In genomic region chr1:232558974-232559373, GRCh38 we compare ENCODE assay signal across 25 cellular contexts.
DNase-seq lines count a peak whose midpoint lies in the region; ATAC-seq and TF ChIP-seq lines count a peak whose summit lies in the region.
"Had no signal": no experiment of that assay in that cellular context is flagged by ENCODE, and none has a peak within 500 bp of the region (broad histone marks: within the 10 kb centered on the region; RNA-seq: fewer than 3 reads in every experiment).

No MANE protein-coding gene starts in this region.

- DNase-seq in Daoy (ENCODE audit: low read depth): peak; percentile 16
- DNase-seq in KG1 (lab: John Stamatoyannopoulos, UW): peak; percentile 13
- DNase-seq in choroid plexus epithelial cell (ENCODE audit: low read depth): peak; percentile 30
- DNase-seq in mesothelial cell of epicardium (ENCODE audit: low spot score in 2 of 2, unreplicated experiment in 2 of 2): no peak
- DNase-seq in HFFc6: no peak
- DNase-seq in GM13976 (ENCODE audit: low spot score): no peak
- DNase-seq: activated naive CD4-positive, alpha-beta T cell; activated T-cell treated with anti-CD3 and anti-CD28 coated beads, Interleukin-2, amount 50 U/mL, for 24 hours; adrenal gland; foreskin fibroblast; GDM1; left lung; mucosa of descending colon; NCI-H1436; NCI-H2171 treated with DMSO at 0.1 percent for 48 hours; NCI-H774; OCI-M1; SW 1271 had no signal

- H3K4me3 Mint-ChIP-seq in mesothelial cell of epicardium (no peak overlapping the region), HFFc6 (no peak overlapping the region)
- H3K4me3 Mint-ChIP-seq: activated T-cell treated with anti-CD3 and anti-CD28 coated beads, Interleukin-2, amount 50 U/mL, for 24 hours; CD14-positive monocyte; dendritic cell treated with granulocyte-macrophage colony-stimulating factor and Interleukin-4, amounts not matched to agents 40 ng/mL and 50 ng/mL, for 4 days; neural crest cell had no signal

- no peaks in the 10 kb centered on the region for H3K36me3 Mint-ChIP-seq in mesothelial cell of epicardium
- H3K36me3 Mint-ChIP-seq in HFFc6 (ENCODE audit: low read depth): no peaks in the 10 kb centered on the region

- H3K27me3 Mint-ChIP-seq in mesothelial cell of epicardium (ENCODE audit: low read depth) (no peaks in the 10 kb centered on the region), HFFc6 (ENCODE audit: insufficient read depth) (no peaks in the 10 kb centered on the region)
- H3K27me3 Mint-ChIP-seq: activated T-cell treated with anti-CD3 and anti-CD28 coated beads, Interleukin-2, amount 50 U/mL, for 24 hours; dendritic cell treated with granulocyte-macrophage colony-stimulating factor and Interleukin-4, amounts not matched to agents 40 ng/mL and 50 ng/mL, for 4 days; progenitor cell of endocrine pancreas had no signal

- H3K4me1 Mint-ChIP-seq in mesothelial cell of epicardium (peaks cover 88% of the 10 kb centered on the region), HFFc6 (ENCODE audit: low read depth) (no peaks in the 10 kb centered on the region)
- H3K4me1 Mint-ChIP-seq: CD14-positive monocyte had no signal

- H3K27ac Mint-ChIP-seq in mesothelial cell of epicardium (peak overlapping the region; percentile 22), HFFc6 (no peak overlapping the region)
- H3K27ac Mint-ChIP-seq: activated T-cell treated with anti-CD3 and anti-CD28 coated beads, Interleukin-2, amount 50 U/mL, for 24 hours; CD14-positive monocyte; dendritic cell treated with granulocyte-macrophage colony-stimulating factor and Interleukin-4, amounts not matched to agents 40 ng/mL and 50 ng/mL, for 4 days; progenitor cell of endocrine pancreas had no signal

- H3K4me3 ChIP-seq in choroid plexus epithelial cell (ENCODE audit: low read depth, low read length): no peak overlapping the region
- H3K4me3 ChIP-seq: adrenal gland, breast epithelium, left lung, mucosa of descending colon had no signal

- in situ Hi-C loops in GM13976 (cut with MboI; ENCODE audit: low sequenced_read_pairs, unreplicated experiment): no loop called here

- TF ChIP-seq CTCF in choroid plexus epithelial cell (conservative IDR thresholded peaks at IDR 0.05; ENCODE audit: low read depth, low read length) (no peak), mesothelial cell of epicardium (IDR thresholded peaks at IDR 0.05; ENCODE audit: unreplicated experiment) (no peak), HFFc6 (IDR thresholded peaks at IDR 0.05) (no peak), GM13976 (IDR thresholded peaks at IDR 0.05; ENCODE audit: borderline replicate concordance, control extremely low read depth, extremely low read depth, insufficient read depth, missing control alignments) (no peak)

- no peak for ATAC-seq in HG02973 (IDR thresholded peaks at IDR 0.05; ENCODE audit: unreplicated experiment)
- ATAC-seq in HG02852 (IDR thresholded peaks at IDR 0.05; ENCODE audit: unreplicated experiment): no peak
- ATAC-seq: left lung, mucosa of descending colon had no signal

- H3K9me3 Mint-ChIP-seq in mesothelial cell of epicardium: no peaks in the 10 kb centered on the region
- peaks cover 44% of the 10 kb centered on the region for H3K9me3 Mint-ChIP-seq in HFFc6
- H3K9me3 Mint-ChIP-seq: activated T-cell treated with anti-CD3 and anti-CD28 coated beads, Interleukin-2, amount 50 U/mL, for 24 hours; CD14-positive monocyte; dendritic cell treated with granulocyte-macrophage colony-stimulating factor and Interleukin-4, amounts not matched to agents 40 ng/mL and 50 ng/mL, for 4 days; neural crest cell had no signal

Comparison
In these comparisons a context has a peak if more than half of its experiments do, and no peak if none do; other contexts are left out.
1. DNase-seq: peak in Daoy (single experiment), KG1 (single experiment) and choroid plexus epithelial cell (single experiment); none in mesothelial cell of epicardium (0 of 2), HFFc6 (single experiment) and GM13976 (single experiment).